ENCODE assay signal across 11 cellular contexts in genomic region chr10:100349672-100350071, GRCh38. TPM values are rescaled to one million over a fixed set of nuclear protein-coding genes. Genes with fewer than 3 reads are reported as not detected.
A peak's percentile ranks its signal among the peaks of the same experiment; 100 is the strongest.
DNase-seq lines count a peak whose midpoint lies in the region; ATAC-seq, FAIRE-seq and TF ChIP-seq lines count a peak whose summit lies in the region.
"Had no signal": no experiment of that assay in that cellular context is flagged by ENCODE, and none has a peak within 500 bp of the region (broad histone marks: within the 10 kb centered on the region; RNA-seq: fewer than 3 reads in every experiment).

No MANE protein-coding gene starts in this region.

- dilution Hi-C loops in keratinocyte (cut with MboI; ENCODE audit: extremely low pct_ligation_motif_present, low sequenced_read_pairs) = loop anchor here (25.0 kb wide), 1 partner anchor 88 kb away; no protein-coding TSS in a partner anchor

- TF ChIP-seq CTCF in keratinocyte (optimal IDR thresholded peaks at IDR 0.05 in 1 of 3, IDR thresholded peaks at IDR 0.05 in 1 of 3, conservative IDR thresholded peaks at IDR 0.05 in 1 of 3; ENCODE audit: extremely low read depth in 1 of 3, insufficient read depth in 2 of 3, low read length in 3 of 3) = no peak

- H3K9ac ChIP-seq in adipocyte (ENCODE audit: low read length) (peak overlapping the region; percentile 87), keratinocyte (ENCODE audit: control insufficient read depth, extremely low read depth, insufficient read depth, low read length) (peak overlapping the region; percentile 86)

- H3K9me3 ChIP-seq in HAP-1 (no peaks in the 10 kb centered on the region), adipocyte (ENCODE audit: control insufficient read depth, low read length) (no peaks in the 10 kb centered on the region), keratinocyte (ENCODE audit: control insufficient read depth, low read depth, low read length) (no peaks in the 10 kb centered on the region)
- H3K9me3 ChIP-seq: Peyer's patch had no signal

- H3K27me3 ChIP-seq in ACC112 (ENCODE audit: insufficient read depth, low read length) = no peaks in the 10 kb centered on the region
- no peaks in the 10 kb centered on the region for H3K27me3 ChIP-seq in HAP-1 (ENCODE audit: low read depth)
- no peaks in the 10 kb centered on the region for H3K27me3 ChIP-seq in adipocyte (replicated peaks; ENCODE audit: control insufficient read depth, insufficient read depth, low read length)
- no peaks in the 10 kb centered on the region for H3K27me3 ChIP-seq in keratinocyte (ENCODE audit: control insufficient read depth, extremely low read depth, insufficient read depth, low read length)
- H3K27me3 ChIP-seq: Peyer's patch had no signal

- H3K4me1 ChIP-seq in ACC112 (ENCODE audit: control insufficient read depth, insufficient read depth, low read length, unreplicated experiment) (peaks cover 42% of the 10 kb centered on the region), HAP-1 (peaks cover 28% of the 10 kb centered on the region), adipocyte (ENCODE audit: control insufficient read depth, insufficient read depth, low read length) (peaks cover 47% of the 10 kb centered on the region), keratinocyte (ENCODE audit: control insufficient read depth, extremely low read depth, insufficient read depth, low read length) (peaks cover 52% of the 10 kb centered on the region)

- H3K4me3 ChIP-seq in ACC112 (ENCODE audit: low read depth, low read length) = peak overlapping the region; percentile 98
- H3K4me3 ChIP-seq in HAP-1 = peak overlapping the region; percentile 95
- peak overlapping the region; percentile 89 for H3K4me3 ChIP-seq in adipocyte (ENCODE audit: low read length)
- peak overlapping the region; percentile 81 to 96 (median 84) for H3K4me3 ChIP-seq in keratinocyte (ENCODE audit: control insufficient read depth in 2 of 3, extremely low read depth in 1 of 3, insufficient read depth in 2 of 3, low read depth in 1 of 3, low read length in 3 of 3)
- H3K4me3 ChIP-seq: Peyer's patch had no signal

- DNase-seq in HAP-1 (ENCODE audit: low spot score in 2 of 2) = no peak
- DNase-seq in adipocyte (ENCODE audit: low read depth) = no peak
- DNase-seq in keratinocyte (ENCODE audit: low read depth, low spot score) = no peak
- DNase-seq in DMS79 treated with DMSO at 0.1 percent for 48 hours (lab: John Stamatoyannopoulos, UW) = no peak
- DNase-seq in NCI-H1048 (lab: John Stamatoyannopoulos, UW) = no peak
- DNase-seq in pons (ENCODE audit: low spot score) = no peak
- DNase-seq: DMS153, Peyer's patch had no signal

- in situ Hi-C loops in HAP-1 (cut with MboI; ENCODE audit: low sequenced_read_pairs) = loop anchor here (10.0 kb wide), 1 partner anchor 155 kb away; no protein-coding TSS in a partner anchor

- peak overlapping the region; percentile 91 for H3K4me2 ChIP-seq in keratinocyte (ENCODE audit: control insufficient read depth, extremely low read depth, insufficient read depth, low read depth, low read length)

- H3K36me3 ChIP-seq in ACC112 (ENCODE audit: insufficient read depth, low read length) (peaks cover 53% of the 10 kb centered on the region), HAP-1 (replicated peaks) (peaks cover 69% of the 10 kb centered on the region), adipocyte (ENCODE audit: control insufficient read depth, insufficient read depth, low read length, severe bottlenecking) (peaks cover 53% of the 10 kb centered on the region), keratinocyte (ENCODE audit: control insufficient read depth in 2 of 2, extremely low read depth in 1 of 2, insufficient read depth in 2 of 2, low read length in 2 of 2) (peaks cover 48 to 58% of the 10 kb centered on the region in 2 experiments)

- H3K79me2 ChIP-seq in ACC112 (ENCODE audit: control insufficient read depth, insufficient read depth, low read length, unreplicated experiment) (peaks cover 31% of the 10 kb centered on the region), keratinocyte (ENCODE audit: control insufficient read depth, insufficient read depth, low read length) (peaks cover 78% of the 10 kb centered on the region)

- H2AFZ ChIP-seq in ACC112 (ENCODE audit: low read length, unreplicated experiment) = no peak overlapping the region
- no peak overlapping the region for H2AFZ ChIP-seq in keratinocyte (ENCODE audit: control insufficient read depth, low read length)

- H3K27ac ChIP-seq in ACC112 (ENCODE audit: low read depth, low read length) (no peak overlapping the region), keratinocyte (ENCODE audit: control insufficient read depth, insufficient read depth, low read length) (no peak overlapping the region)
- H3K27ac ChIP-seq: Peyer's patch had no signal

- no peak for FAIRE-seq in keratinocyte (lab: Jason Lieb, UNC)

- no peak for ATAC-seq in HG03097 (IDR thresholded peaks at IDR 0.05; ENCODE audit: low FRiP score, unreplicated experiment)
- ATAC-seq: esophagus mucosa had no signal

- peaks cover 52% of the 10 kb centered on the region for H4K20me1 ChIP-seq in keratinocyte (ENCODE audit: control insufficient read depth, extremely low read depth, insufficient read depth, low read length)

- H3K9me1 ChIP-seq in keratinocyte (ENCODE audit: control insufficient read depth, extremely low read depth, insufficient read depth, low read length) = peaks cover 8% of the 10 kb centered on the region

RNA-seq across cellular contexts. Expression of gene SCD, which starts 2.6 kb away (rescaled TPM):
- polyA plus RNA-seq in keratinocyte = 900 to 1,358 TPM (median 1,275 TPM) in 3 replicates
- polyA plus RNA-seq in keratinocyte (2011; ENCODE audit: low read depth) = 125 TPM
- polyA plus RNA-seq in keratinocyte (2011; cell fraction: cytosol; rRNA removed) = 483 and 696 TPM in 2 replicates
- polyA plus RNA-seq in keratinocyte (2011; cell fraction: nucleus; rRNA removed) = 1,144 and 1,285 TPM in 2 replicates
- polyA plus RNA-seq in keratinocyte (2012; ENCODE audit: low replicate concordance) = 245 and 1,072 TPM in 2 replicates
- polyA minus RNA-seq in keratinocyte = 1,352 to 1,647 TPM (median 1,438 TPM) in 3 replicates
- polyA minus RNA-seq in keratinocyte (2011; cell fraction: cytosol; rRNA and poly(A)+ RNA removed) = 766 TPM
- 1,201 and 1,805 TPM in 2 replicates for polyA minus RNA-seq in keratinocyte (2011; cell fraction: nucleus; rRNA and poly(A)+ RNA removed)

RNA-seq across cellular contexts. Expression of gene PKD2L1, which starts 19.6 kb away (rescaled TPM):
- not detected in 3 replicates for polyA plus RNA-seq in keratinocyte
- not detected for polyA plus RNA-seq in keratinocyte (2011; ENCODE audit: low read depth)
- polyA plus RNA-seq in keratinocyte (2011; cell fraction: cytosol; rRNA removed) = not detected in 2 replicates
- 0.09 TPM in 1 of 2 replicates, not detected in the other for polyA plus RNA-seq in keratinocyte (2011; cell fraction: nucleus; rRNA removed)
- 0.25 TPM in 1 of 2 replicates, not detected in the other for polyA plus RNA-seq in keratinocyte (2012; ENCODE audit: low replicate concordance)
- not detected in 3 replicates for polyA minus RNA-seq in keratinocyte
- not detected for polyA minus RNA-seq in keratinocyte (2011; cell fraction: cytosol; rRNA and poly(A)+ RNA removed)
- not detected in 2 replicates for polyA minus RNA-seq in keratinocyte (2011; cell fraction: nucleus; rRNA and poly(A)+ RNA removed)
